23 cellular contexts compared by ENCODE assay signal in genomic region chr10:24949616-24950015, GRCh38.
"Had no signal": no experiment of that assay in that cellular context is flagged by ENCODE, and none has a peak within 500 bp of the region (broad histone marks: within the 10 kb centered on the region; RNA-seq: fewer than 3 reads in every experiment).

No MANE protein-coding gene starts in this region.

- H3K4me3 ChIP-seq: coronary artery, gastrocnemius medialis, lung, ovary, psoas muscle, skin epidermis, spleen, thoracic aorta, tibial nerve, upper lobe of left lung had no signal

- ATAC-seq: effector memory CD8-positive, alpha-beta T cell; gastrocnemius medialis; left lobe of liver; natural killer cell; psoas muscle; right cardiac atrium; stimulated activated memory B cell treated with anti-CD40 and anti-IgM and Interleukin-4, amounts not matched to agents 10 μg/mL and 1 μg/mL and 100 μg/mL, for 72 hours; stimulated activated naive CD8-positive, alpha-beta T cell treated with anti-CD3 and anti-CD28 coated beads, Interleukin-15, Interleukin-2, amounts not matched to agents 100 U/mL and 50 U/mL, for 24 hours had no signal

- H3K4me3 Mint-ChIP-seq: effector memory CD8-positive, alpha-beta T cell; memory B cell; natural killer cell; stimulated activated memory B cell treated with anti-CD40 and anti-IgM and Interleukin-4, amounts not matched to agents 10 μg/mL and 1 μg/mL and 100 μg/mL, for 72 hours had no signal

- H3K9me3 Mint-ChIP-seq: effector memory CD8-positive, alpha-beta T cell; natural killer cell; stimulated activated memory B cell treated with anti-CD40 and anti-IgM and Interleukin-4, amounts not matched to agents 10 μg/mL and 1 μg/mL and 100 μg/mL, for 72 hours had no signal

- DNase-seq: dermis blood vessel endothelial cell; effector memory CD8-positive, alpha-beta T cell; erythroblast; gastrocnemius medialis; head of caudate nucleus; natural killer cell; occipital lobe; ovary; posterior cingulate gyrus; psoas muscle; right cardiac atrium; spleen; stimulated activated CD4-positive, alpha-beta T cell treated with anti-CD3 and anti-CD28 coated beads, Interleukin-4, amount 100 ng/mL, for 4 hours; stimulated activated naive CD8-positive, alpha-beta T cell treated with anti-CD3 and anti-CD28 coated beads, Interleukin-15, Interleukin-2, amounts not matched to agents 100 U/mL and 50 U/mL, for 24 hours; upper lobe of left lung had no signal

- H3K27me3 Mint-ChIP-seq: effector memory CD8-positive, alpha-beta T cell; memory B cell; stimulated activated memory B cell treated with anti-CD40 and anti-IgM and Interleukin-4, amounts not matched to agents 10 μg/mL and 1 μg/mL and 100 μg/mL, for 72 hours had no signal

- H3K27ac Mint-ChIP-seq: effector memory CD8-positive, alpha-beta T cell; memory B cell; natural killer cell; stimulated activated memory B cell treated with anti-CD40 and anti-IgM and Interleukin-4, amounts not matched to agents 10 μg/mL and 1 μg/mL and 100 μg/mL, for 72 hours had no signal

- H3K36me3 Mint-ChIP-seq: memory B cell; natural killer cell; stimulated activated memory B cell treated with anti-CD40 and anti-IgM and Interleukin-4, amounts not matched to agents 10 μg/mL and 1 μg/mL and 100 μg/mL, for 72 hours had no signal

- H3K27ac ChIP-seq: coronary artery, gastrocnemius medialis, ovary, psoas muscle, skin epidermis, thoracic aorta, tibial nerve, upper lobe of left lung had no signal
